ENCODE assay signal across 15 cellular contexts in genomic region chr2:28365158-28365557, GRCh38. TPM values are rescaled to one million over a fixed set of nuclear protein-coding genes. Genes with fewer than 3 reads are reported as not detected.
DNase-seq lines count a peak whose midpoint lies in the region; ATAC-seq, FAIRE-seq and TF ChIP-seq lines count a peak whose summit lies in the region.
"Had no signal": no experiment of that assay in that cellular context is flagged by ENCODE, and none has a peak within 500 bp of the region (broad histone marks: within the 10 kb centered on the region; RNA-seq: fewer than 3 reads in every experiment).

No MANE protein-coding gene starts in this region.

- 79% methylated on average over 7 of the region's 8 CpGs for WGBS in K562 (ENCODE audit: insufficient coverage, low coverage, missing lambda C conversion rate)

- H3K27me3 ChIP-seq in K562 (ENCODE audit: control insufficient read depth in 2 of 2, insufficient read depth in 2 of 2, low read length in 2 of 2): no peaks in the 10 kb centered on the region
- H3K27me3 ChIP-seq in naive thymus-derived CD4-positive, alpha-beta T cell (ENCODE audit: control insufficient read depth in 2 of 2, insufficient read depth in 2 of 2, low read length in 2 of 2): no peaks in the 10 kb centered on the region
- H3K27me3 ChIP-seq: foreskin keratinocyte had no signal

- no peak for TF ChIP-seq EP300 in K562 (IDR thresholded peaks at IDR 0.05; ENCODE audit: low read length)

- no peaks in the 10 kb centered on the region for H3K9me1 ChIP-seq in K562 (ENCODE audit: control insufficient read depth, insufficient read depth, low read length)

- H3K4me3 Mint-ChIP-seq in naive thymus-derived CD4-positive, alpha-beta T cell: peak overlapping the region in 6 of 10 donors; percentile 17 to 89 (median 36)
- H3K4me3 Mint-ChIP-seq: activated T-cell treated with anti-CD3 and anti-CD28 coated beads, Interleukin-2, amount 50 U/mL, for 24 hours; naive B cell had no signal

- TF ChIP-seq POLR2A in K562 (conservative IDR thresholded peaks at IDR 0.05): no peak

- H3K4me3 ChIP-seq in K562: no peak overlapping the region
- H3K4me3 ChIP-seq in naive thymus-derived CD4-positive, alpha-beta T cell (ENCODE audit: low read length): no peak overlapping the region

- no peak for TF ChIP-seq RAD21 in K562 (CRISPR knock-in tag; conservative IDR thresholded peaks at IDR 0.05 in 1 of 2, IDR thresholded peaks at IDR 0.05 in 1 of 2)

- H3K36me3 ChIP-seq in K562 (ENCODE audit: control insufficient read depth, insufficient read depth, low read length): no peaks in the 10 kb centered on the region
- no peaks in the 10 kb centered on the region for H3K36me3 ChIP-seq in naive thymus-derived CD4-positive, alpha-beta T cell (ENCODE audit: control insufficient read depth in 2 of 3, insufficient read depth in 3 of 3, low read length in 3 of 3)

- H3K9ac ChIP-seq in K562 (ENCODE audit: insufficient read depth in 1 of 2, low read depth in 2 of 2, low read length in 2 of 2): peak overlapping the region in 1 of 2 experiments; percentile 61; a peak in 1 of 4 replicates

- POLR2A ChIA-PET in K562 (lab: Yijun Ruan, JAX): interaction anchor here (1.9 kb wide), 1 partner anchor 9 kb away, joined by 13 read pairs; no protein-coding TSS in a partner anchor
- POLR2A ChIA-PET in naive thymus-derived CD4-positive, alpha-beta T cell (lab: Charles Lee): interaction anchor here (1.2 kb wide), 1 partner anchor 26 kb away, joined by 3 read pairs; no protein-coding TSS in a partner anchor

- TF ChIP-seq CTCF in K562 (IDR thresholded peaks at IDR 0.05 in 2 of 3, conservative IDR thresholded peaks at IDR 0.05 in 1 of 3; ENCODE audit: insufficient read depth in 2 of 3, low read depth in 1 of 3, low read length in 3 of 3): no peak

- intact Hi-C loops in Right ventricle myocardium superior (cut with DNase I) (no loop called here), left cardiac atrium (cut with DNase I) (no loop called here), K562 (cut with micrococcal nuclease) (no loop called here)
- intact Hi-C loops in naive thymus-derived CD4-positive, alpha-beta T cell (cut with micrococcal nuclease): no loop called here

- peak overlapping the region in 1 of 9 donors; percentile 36 for H3K27ac Mint-ChIP-seq in naive thymus-derived CD4-positive, alpha-beta T cell
- H3K27ac Mint-ChIP-seq: activated T-cell treated with anti-CD3 and anti-CD28 coated beads, Interleukin-2, amount 50 U/mL, for 24 hours had no signal

- ATAC-seq in Right ventricle myocardium superior (ENCODE audit: poor library complexity) (peak; percentile 28), left cardiac atrium (no peak), K562 (no peak), HG02973 (IDR thresholded peaks at IDR 0.05; ENCODE audit: unreplicated experiment) (no peak), HG02885 (IDR thresholded peaks at IDR 0.05; ENCODE audit: poor library complexity, unreplicated experiment) (no peak)
- ATAC-seq in naive thymus-derived CD4-positive, alpha-beta T cell: no peak
- ATAC-seq: foreskin keratinocyte had no signal

- no peak overlapping the region for H3K27ac ChIP-seq in K562 (ENCODE audit: extremely low read depth, low read depth, low read length)
- H3K27ac ChIP-seq in naive thymus-derived CD4-positive, alpha-beta T cell (ENCODE audit: low read depth, low read length): no peak overlapping the region
- H3K27ac ChIP-seq: foreskin keratinocyte had no signal

- peaks cover 0 to 12% (median 0%) of the 10 kb centered on the region in 5 donors for H3K27me3 Mint-ChIP-seq in naive thymus-derived CD4-positive, alpha-beta T cell
- H3K27me3 Mint-ChIP-seq: activated T-cell treated with anti-CD3 and anti-CD28 coated beads, Interleukin-2, amount 50 U/mL, for 24 hours had no signal

- in situ Hi-C loops in K562 (cut with MboI): no loop called here

- peaks cover 0 to 3% (median 0%) of the 10 kb centered on the region in 5 donors for H3K36me3 Mint-ChIP-seq in naive thymus-derived CD4-positive, alpha-beta T cell
- H3K36me3 Mint-ChIP-seq: naive B cell had no signal

- no TSS peak for BruUV-seq in K562 (replicated peaks; lab: Mats Ljungman, UMichigan)

- peaks cover 0 to 1% (median 0%) of the 10 kb centered on the region in 11 donors for H3K9me3 Mint-ChIP-seq in naive thymus-derived CD4-positive, alpha-beta T cell
- H3K9me3 Mint-ChIP-seq: activated T-cell treated with anti-CD3 and anti-CD28 coated beads, Interleukin-2, amount 50 U/mL, for 24 hours had no signal

- peak; percentile 42 for FAIRE-seq in K562 (lab: Jason Lieb, UNC)
- FAIRE-seq: endometrium had no signal

- H4K20me1 ChIP-seq in K562 (replicated peaks; ENCODE audit: control insufficient read depth, insufficient read depth, low read length): no peaks in the 10 kb centered on the region

- H3K4me1 ChIP-seq in K562 (replicated peaks in 1 of 2; ENCODE audit: control insufficient read depth in 2 of 2, insufficient read depth in 2 of 2, low read length in 2 of 2): peaks cover 45 to 58% of the 10 kb centered on the region in 2 experiments
- H3K4me1 ChIP-seq in naive thymus-derived CD4-positive, alpha-beta T cell (ENCODE audit: control insufficient read depth in 2 of 2, insufficient read depth in 2 of 2, low read length in 2 of 2): peaks cover 48 to 61% of the 10 kb centered on the region in 2 donors
- H3K4me1 ChIP-seq: foreskin keratinocyte had no signal

- DNase-seq in Right ventricle myocardium superior (no peak), left cardiac atrium (no peak), K562 (ENCODE audit: extremely low read depth in 1 of 4, low spot score in 3 of 4) (no peak), activated gamma-delta T cell treated with Interleukin-2 at 50 U/mL for 16 hours (no peak), cerebellar nuclear complex (lab: John Stamatoyannopoulos, UW) (no peak)
- no peak for DNase-seq in naive thymus-derived CD4-positive, alpha-beta T cell
- DNase-seq: activated T-cell treated with anti-CD3 and anti-CD28 coated beads, Interleukin-2, amount 50 U/mL, for 24 hours; foreskin keratinocyte; GOT3; naive B cell; NCI-H1417 treated with DMSO at 0.1 percent for 48 hours; NK-92 treated with Interleukin-12 subunit alpha and Interleukin-12 subunit beta, amount 100 ng/mL, for 24 hours had no signal

- no peak overlapping the region for H3K4me2 ChIP-seq in K562 (ENCODE audit: insufficient read depth, low read length)

- peaks cover 31 to 75% (median 53%) of the 10 kb centered on the region in 7 donors for H3K4me1 Mint-ChIP-seq in naive thymus-derived CD4-positive, alpha-beta T cell

- CTCF ChIA-PET in K562 (lab: Yijun Ruan, JAX; ENCODE audit: low intra/inter-chr PET ratio): no interaction called here
- CTCF ChIA-PET in naive thymus-derived CD4-positive, alpha-beta T cell (lab: Charles Lee): no interaction called here

- H2AFZ ChIP-seq in K562 (ENCODE audit: low read depth, low read length): peak overlapping the region; percentile 91

- H3K9me3 ChIP-seq in K562 (replicated peaks; ENCODE audit: control insufficient read depth, insufficient read depth, low read depth, low read length): no peaks in the 10 kb centered on the region
- H3K9me3 ChIP-seq in naive thymus-derived CD4-positive, alpha-beta T cell (ENCODE audit: control insufficient read depth in 2 of 3, low read length in 3 of 3): no peaks in the 10 kb centered on the region

- no peaks in the 10 kb centered on the region for H3K79me2 ChIP-seq in K562 (ENCODE audit: control insufficient read depth, insufficient read depth, low read length)

TF ChIP-seq in K562, 482 proteins besides CTCF, POLR2A, EP300 and RAD21 (continues in another document):
- TF ChIP-seq GTF3C2 (IDR thresholded peaks at IDR 0.05; ENCODE audit: borderline replicate concordance, extremely low read depth, insufficient read length): no peak
- TF ChIP-seq ZSCAN29 (IDR thresholded peaks at IDR 0.05): no peak

RNA-seq across cellular contexts. Expression of gene FOSL2, which starts 27.5 kb away (rescaled TPM):
- total RNA-seq in Right ventricle myocardium superior (45.7 TPM), left cardiac atrium (100 to 1,000 TPM in 1 of 2 donors, 10 to 100 TPM in 1; 66.6 to 140 TPM), K562 (2014; rRNA removed) (0.86 and 1.4 TPM in 2 replicates), K562 (2014; rRNA removed; fragmentation: Illumina TruSeq; extraction: Trizol) (0.45 and 0.51 TPM in 2 replicates), K562 (2015; rRNA removed; fragmentation: Illumina TruSeq; extraction: Trizol) (1.4 and 1.6 TPM in 2 replicates), K562 (2021) (2.9 and 3.1 TPM in 2 replicates)
- 0.77 and 2.2 TPM in 2 replicates for total RNA-seq in K562 (2011; cell fraction: chromatin; rRNA removed; ENCODE audit: low replicate concordance)
- total RNA-seq in K562 (2011; cell fraction: nucleolus; rRNA removed): 1.4 and 1.5 TPM in 2 replicates
- total RNA-seq in K562 (2011; cell fraction: nucleoplasm; rRNA removed): 0.99 and 1.5 TPM in 2 replicates
- polyA plus RNA-seq in K562 (2011; rRNA removed) (0.31 and 0.57 TPM in 2 replicates), K562 (2014; fragmentation: Illumina TruSeq; extraction: Trizol) (0.80 and 0.86 TPM in 2 replicates), K562 (2014; fragmentation: Nextera tagmentation; extraction: Ambion mirVana) (under 1 TPM; 0.04 to 0.07 TPM), K562 (2014; rRNA removed) (0.88 and 0.91 TPM in 2 replicates)
- polyA plus RNA-seq in K562 (2011; cell fraction: cytosol; rRNA removed): 0.34 and 0.51 TPM in 2 replicates
- polyA plus RNA-seq in K562 (2011; cell fraction: nucleus; rRNA removed): 0.77 and 1.00 TPM in 2 replicates
- 2.4 and 4.6 TPM in 2 replicates for polyA plus RNA-seq in K562 (2012)
- polyA minus RNA-seq in K562 (2011; rRNA and poly(A)+ RNA removed): 0.35 and 0.51 TPM in 2 replicates
- polyA minus RNA-seq in K562 (2011; cell fraction: cytosol; rRNA and poly(A)+ RNA removed): 0.76 and 1.3 TPM in 2 replicates
- polyA minus RNA-seq in K562 (2011; cell fraction: nucleus; rRNA and poly(A)+ RNA removed): 1.1 and 1.4 TPM in 2 replicates
- 100 to 1,000 TPM in 1 of 5 experiments, 10 to 100 TPM in 2, 1 to 10 TPM in 1, under 1 TPM in 1; 0.81 to 251 (median 33.9) TPM for total RNA-seq in naive thymus-derived CD4-positive, alpha-beta T cell
- polyA plus RNA-seq in naive thymus-derived CD4-positive, alpha-beta T cell: 1 to 10 TPM in 1 of 2 donors, under 1 TPM in 1; 0.25 to 1.3 TPM
